In the genomic region with DNA sequence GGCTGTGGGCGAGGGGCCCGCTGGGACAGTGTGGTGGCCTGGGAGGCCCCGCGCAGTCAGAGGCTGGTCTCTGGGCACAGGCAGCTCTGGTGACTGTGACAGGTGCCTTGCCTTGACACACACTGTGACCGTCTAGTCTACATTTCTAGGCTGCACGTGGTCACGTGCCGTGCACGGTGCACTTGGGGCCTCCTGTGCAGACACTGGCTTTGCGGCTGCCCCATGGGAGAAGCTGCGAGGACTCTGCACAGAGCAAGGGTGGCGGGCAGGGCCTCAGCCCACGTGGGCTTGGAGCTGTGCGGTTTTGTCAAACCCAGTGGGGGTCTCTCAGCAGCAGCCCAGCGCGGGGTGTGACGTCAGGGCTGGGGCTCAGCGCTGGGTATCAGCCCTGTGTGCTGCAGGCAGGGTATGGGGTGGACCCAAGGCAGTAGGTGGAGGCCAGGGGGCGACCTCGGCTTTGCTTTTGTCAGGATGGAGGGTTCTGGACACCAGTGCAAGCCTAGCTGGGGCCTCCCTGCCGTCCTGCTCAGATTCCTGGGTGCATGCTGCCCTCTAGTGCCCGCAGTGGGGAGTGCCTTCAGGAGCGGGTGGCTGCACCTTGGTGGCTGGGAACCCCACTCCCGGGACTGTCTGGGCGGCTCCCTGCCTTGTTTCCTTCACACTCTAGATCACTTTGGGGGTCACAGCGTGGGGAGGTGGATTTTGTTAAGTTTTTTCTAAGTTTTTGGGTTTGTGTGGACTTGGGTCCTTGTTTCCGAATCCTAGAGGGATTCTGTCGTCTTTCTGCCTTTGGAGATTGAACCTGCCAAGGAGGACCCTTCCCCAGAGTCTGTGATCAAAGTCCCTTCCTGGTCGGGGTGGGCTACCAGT, we compare ENCODE assay signal across 1 cellular context.
A peak's percentile ranks its signal among the peaks of the same experiment; 100 is the strongest.
TF ChIP-seq lines count a peak whose summit lies in the region.

No MANE protein-coding gene starts in this region.

TF ChIP-seq in HepG2, 621 proteins besides CTCF, POLR2A, EP300 and RAD21 (continued from another document):
- TF ChIP-seq, protein P1, sequence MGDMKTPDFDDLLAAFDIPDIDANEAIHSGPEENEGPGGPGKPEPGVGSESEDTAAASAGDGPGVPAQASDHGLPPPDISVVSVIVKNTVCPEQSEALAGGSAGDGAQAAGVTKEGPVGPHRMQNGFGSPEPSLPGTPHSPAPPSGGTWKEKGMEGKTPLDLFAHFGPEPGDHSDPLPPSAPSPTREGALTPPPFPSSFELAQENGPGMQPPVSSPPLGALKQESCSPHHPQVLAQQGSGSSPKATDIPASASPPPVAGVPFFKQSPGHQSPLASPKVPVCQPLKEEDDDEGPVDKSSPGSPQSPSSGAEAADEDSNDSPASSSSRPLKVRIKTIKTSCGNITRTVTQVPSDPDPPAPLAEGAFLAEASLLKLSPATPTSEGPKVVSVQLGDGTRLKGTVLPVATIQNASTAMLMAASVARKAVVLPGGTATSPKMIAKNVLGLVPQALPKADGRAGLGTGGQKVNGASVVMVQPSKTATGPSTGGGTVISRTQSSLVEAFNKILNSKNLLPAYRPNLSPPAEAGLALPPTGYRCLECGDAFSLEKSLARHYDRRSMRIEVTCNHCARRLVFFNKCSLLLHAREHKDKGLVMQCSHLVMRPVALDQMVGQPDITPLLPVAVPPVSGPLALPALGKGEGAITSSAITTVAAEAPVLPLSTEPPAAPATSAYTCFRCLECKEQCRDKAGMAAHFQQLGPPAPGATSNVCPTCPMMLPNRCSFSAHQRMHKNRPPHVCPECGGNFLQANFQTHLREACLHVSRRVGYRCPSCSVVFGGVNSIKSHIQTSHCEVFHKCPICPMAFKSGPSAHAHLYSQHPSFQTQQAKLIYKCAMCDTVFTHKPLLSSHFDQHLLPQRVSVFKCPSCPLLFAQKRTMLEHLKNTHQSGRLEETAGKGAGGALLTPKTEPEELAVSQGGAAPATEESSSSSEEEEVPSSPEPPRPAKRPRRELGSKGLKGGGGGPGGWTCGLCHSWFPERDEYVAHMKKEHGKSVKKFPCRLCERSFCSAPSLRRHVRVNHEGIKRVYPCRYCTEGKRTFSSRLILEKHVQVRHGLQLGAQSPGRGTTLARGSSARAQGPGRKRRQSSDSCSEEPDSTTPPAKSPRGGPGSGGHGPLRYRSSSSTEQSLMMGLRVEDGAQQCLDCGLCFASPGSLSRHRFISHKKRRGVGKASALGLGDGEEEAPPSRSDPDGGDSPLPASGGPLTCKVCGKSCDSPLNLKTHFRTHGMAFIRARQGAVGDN (CRISPR knock-in tag; IDR thresholded peaks at IDR 0.05) = peak; percentile 91
- TF ChIP-seq ZNF841 (CRISPR knock-in tag; IDR thresholded peaks at IDR 0.05; ENCODE audit: borderline replicate concordance) (no peak), ERF (CRISPR knock-in tag; IDR thresholded peaks at IDR 0.05) (peak; percentile 57), HMGXB4 (CRISPR knock-in tag; IDR thresholded peaks at IDR 0.05; ENCODE audit: borderline replicate concordance in 1 of 2, low read depth in 1 of 2) (peak; percentile 38 to 59; a peak in 2 of 4 replicates), XRCC5 (optimal IDR thresholded peaks at IDR 0.05; ENCODE audit: low read length) (peak; percentile 74), ZNF12 (CRISPR knock-in tag; IDR thresholded peaks at IDR 0.05) (no peak), TFDP1 (CRISPR knock-in tag; IDR thresholded peaks at IDR 0.05; ENCODE audit: borderline replicate concordance) (peak; percentile 12; the same call in 1 of the 2 replicates), ZNF451 (CRISPR knock-in tag; IDR thresholded peaks at IDR 0.05) (no peak; the same call in 1 of the 2 replicates), BHLHE40 (IDR thresholded peaks at IDR 0.05; ENCODE audit: low read length) (peak; percentile 84), ZFP1 (CRISPR knock-in tag; IDR thresholded peaks at IDR 0.05) (0 out of 2 replicates have a peak, but pooled peaks have one; percentile 24), ZNF737 (CRISPR knock-in tag; IDR thresholded peaks at IDR 0.05; ENCODE audit: borderline replicate concordance) (no peak), ZBTB38 (CRISPR knock-in tag; IDR thresholded peaks at IDR 0.05) (peak; percentile 95), FOXA1 (IDR thresholded peaks at IDR 0.05) (no peak), FOXA1 (CRISPR knock-in tag; IDR thresholded peaks at IDR 0.05) (no peak), ZFP36 (IDR thresholded peaks at IDR 0.05; ENCODE audit: borderline replicate concordance, low read depth, low read length, partially characterized antibody) (no peak), CHD4 (IDR thresholded peaks at IDR 0.05; ENCODE audit: borderline replicate concordance, low read length) (no peak), ZNF720 (CRISPR knock-in tag; IDR thresholded peaks at IDR 0.05) (no peak), MEIS2 (CRISPR knock-in tag; IDR thresholded peaks at IDR 0.05) (no peak)
- TF ChIP-seq, protein P2, sequence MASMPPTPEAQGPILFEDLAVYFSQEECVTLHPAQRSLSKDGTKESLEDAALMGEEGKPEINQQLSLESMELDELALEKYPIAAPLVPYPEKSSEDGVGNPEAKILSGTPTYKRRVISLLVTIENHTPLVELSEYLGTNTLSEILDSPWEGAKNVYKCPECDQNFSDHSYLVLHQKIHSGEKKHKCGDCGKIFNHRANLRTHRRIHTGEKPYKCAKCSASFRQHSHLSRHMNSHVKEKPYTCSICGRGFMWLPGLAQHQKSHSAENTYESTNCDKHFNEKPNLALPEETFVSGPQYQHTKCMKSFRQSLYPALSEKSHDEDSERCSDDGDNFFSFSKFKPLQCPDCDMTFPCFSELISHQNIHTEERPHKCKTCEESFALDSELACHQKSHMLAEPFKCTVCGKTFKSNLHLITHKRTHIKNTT (CRISPR knock-in tag; IDR thresholded peaks at IDR 0.05) = no peak
- TF ChIP-seq, protein P3, sequence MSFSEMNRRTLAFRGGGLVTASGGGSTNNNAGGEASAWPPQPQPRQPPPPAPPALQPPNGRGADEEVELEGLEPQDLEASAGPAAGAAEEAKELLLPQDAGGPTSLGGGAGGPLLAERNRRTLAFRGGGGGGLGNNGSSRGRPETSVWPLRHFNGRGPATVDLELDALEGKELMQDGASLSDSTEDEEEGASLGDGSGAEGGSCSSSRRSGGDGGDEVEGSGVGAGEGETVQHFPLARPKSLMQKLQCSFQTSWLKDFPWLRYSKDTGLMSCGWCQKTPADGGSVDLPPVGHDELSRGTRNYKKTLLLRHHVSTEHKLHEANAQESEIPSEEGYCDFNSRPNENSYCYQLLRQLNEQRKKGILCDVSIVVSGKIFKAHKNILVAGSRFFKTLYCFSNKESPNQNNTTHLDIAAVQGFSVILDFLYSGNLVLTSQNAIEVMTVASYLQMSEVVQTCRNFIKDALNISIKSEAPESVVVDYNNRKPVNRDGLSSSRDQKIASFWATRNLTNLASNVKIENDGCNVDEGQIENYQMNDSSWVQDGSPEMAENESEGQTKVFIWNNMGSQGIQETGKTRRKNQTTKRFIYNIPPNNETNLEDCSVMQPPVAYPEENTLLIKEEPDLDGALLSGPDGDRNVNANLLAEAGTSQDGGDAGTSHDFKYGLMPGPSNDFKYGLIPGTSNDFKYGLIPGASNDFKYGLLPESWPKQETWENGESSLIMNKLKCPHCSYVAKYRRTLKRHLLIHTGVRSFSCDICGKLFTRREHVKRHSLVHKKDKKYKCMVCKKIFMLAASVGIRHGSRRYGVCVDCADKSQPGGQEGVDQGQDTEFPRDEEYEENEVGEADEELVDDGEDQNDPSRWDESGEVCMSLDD (CRISPR knock-in tag; IDR thresholded peaks at IDR 0.05; ENCODE audit: borderline replicate concordance) = no peak
